Comparison of ENCODE assay signal across 8 cellular contexts in genomic region chr4:41217020-41217333, GRCh38. TPM values are rescaled to one million over a fixed set of nuclear protein-coding genes. Genes with fewer than 3 reads are reported as not detected.
DNase-seq lines count a peak whose midpoint lies in the region; ATAC-seq and TF ChIP-seq lines count a peak whose summit lies in the region.

No MANE protein-coding gene starts in this region.

- CTCF ChIA-PET in activated CD4-positive, alpha-beta T cell treated with anti-CD3 and anti-CD28 coated beads, Interleukin-2, amount 10 ng/mL, durations not matched to agents 7 days and 5 days (lab: Charles Lee): interaction anchor here (0.6 kb wide), 1 partner anchor 710 kb away, joined by 4 read pairs; no protein-coding TSS in a partner anchor

- H3K27me3 Mint-ChIP-seq in activated CD4-positive, alpha-beta T cell treated with anti-CD3 and anti-CD28 coated beads, Interleukin-2, amount 10 ng/mL, durations not matched to agents 7 days and 5 days: peaks cover 66% of the 10 kb centered on the region

- H3K36me3 ChIP-seq in adrenal gland (replicated peaks in 1 of 2): no peaks in the 10 kb centered on the region
- no peaks in the 10 kb centered on the region for H3K36me3 ChIP-seq in kidney epithelial cell (ENCODE audit: control insufficient read depth, insufficient read depth, low read length)
- H3K36me3 ChIP-seq in testis (ENCODE audit: low read depth, missing control alignments): no peaks in the 10 kb centered on the region

- H3K27ac Mint-ChIP-seq in activated CD4-positive, alpha-beta T cell treated with anti-CD3 and anti-CD28 coated beads, Interleukin-2, amount 10 ng/mL, durations not matched to agents 7 days and 5 days: no peak overlapping the region

- peaks cover 31% of the 10 kb centered on the region for H3K4me1 Mint-ChIP-seq in activated CD4-positive, alpha-beta T cell treated with anti-CD3 and anti-CD28 coated beads, Interleukin-2, amount 10 ng/mL, durations not matched to agents 7 days and 5 days

- H3K9me3 ChIP-seq in adrenal gland (replicated peaks in 1 of 3): no peaks in the 10 kb centered on the region
- H3K9me3 ChIP-seq in testis: no peaks in the 10 kb centered on the region

- H3K36me3 Mint-ChIP-seq in activated CD4-positive, alpha-beta T cell treated with anti-CD3 and anti-CD28 coated beads, Interleukin-2, amount 10 ng/mL, durations not matched to agents 7 days and 5 days (ENCODE audit: low read depth): no peaks in the 10 kb centered on the region

- no peak for ATAC-seq in HG02973 (IDR thresholded peaks at IDR 0.05; ENCODE audit: unreplicated experiment)

- peak overlapping the region; percentile 50 for H3K4me3 Mint-ChIP-seq in activated CD4-positive, alpha-beta T cell treated with anti-CD3 and anti-CD28 coated beads, Interleukin-2, amount 10 ng/mL, durations not matched to agents 7 days and 5 days

- intact Hi-C loops in adrenal gland (cut with DNase I) (no loop called here), testis (cut with DNase I; ENCODE audit: low total_unique reads) (loop anchor here (5.0 kb wide), 1 partner anchor 290 kb away; no protein-coding TSS in a partner anchor)

- H3K27ac ChIP-seq in adrenal gland (peak overlapping the region; percentile 64 to 90 (median 65)), testis (peak overlapping the region; percentile 73 to 79)

- DNase-seq in activated CD4-positive, alpha-beta T cell treated with anti-CD3 and anti-CD28 coated beads, Interleukin-2, amount 10 ng/mL, durations not matched to agents 7 days and 5 days: no peak
- DNase-seq in activated CD4-positive, alpha-beta T cell treated with anti-CD3 and anti-CD28 coated beads, Interleukin-2, amount 50 U/mL, for 48 hours: no peak
- DNase-seq in adrenal gland: no peak
- DNase-seq in kidney epithelial cell (ENCODE audit: low read depth): no peak
- DNase-seq in testis: no peak
- DNase-seq in dedifferentiated amniotic fluid mesenchymal stem cell (ENCODE audit: extremely low spot score): no peak
- no peak for DNase-seq in C1 segment of cervical spinal cord (lab: John Stamatoyannopoulos, UW)

- 4 to 9% (median 5%) methylated on average over 2 of the region's 2 CpGs for WGBS in adrenal gland, 4 donors
- 5 to 7% methylated on average over 2 of the region's 2 CpGs for WGBS in testis, 2 donors

- H3K4me3 ChIP-seq in adrenal gland: peak overlapping the region in 1 of 4 donors; percentile 51
- H3K4me3 ChIP-seq in kidney epithelial cell (ENCODE audit: low read depth, low read length): peak overlapping the region; percentile 81
- peak overlapping the region; percentile 60 to 62 for H3K4me3 ChIP-seq in testis

- no peaks in the 10 kb centered on the region for H3K9me3 Mint-ChIP-seq in activated CD4-positive, alpha-beta T cell treated with anti-CD3 and anti-CD28 coated beads, Interleukin-2, amount 10 ng/mL, durations not matched to agents 7 days and 5 days

- H3K4me1 ChIP-seq in adrenal gland (replicated peaks in 1 of 2): peaks cover 4 to 30% of the 10 kb centered on the region in 2 donors
- H3K4me1 ChIP-seq in testis: no peaks in the 10 kb centered on the region

- TF ChIP-seq CTCF in adrenal gland (IDR thresholded peaks at IDR 0.05) (no peak), kidney epithelial cell (IDR thresholded peaks at IDR 0.05; ENCODE audit: insufficient read depth, low read length, poor library complexity, severe bottlenecking) (no peak), testis (IDR thresholded peaks at IDR 0.05) (no peak)

- TF ChIP-seq POLR2A in adrenal gland (IDR thresholded peaks at IDR 0.05): no peak
- no peak for TF ChIP-seq POLR2A in testis (IDR thresholded peaks at IDR 0.05)

- H3K27me3 ChIP-seq in adrenal gland (no peaks in the 10 kb centered on the region), kidney epithelial cell (ENCODE audit: control insufficient read depth, insufficient read depth, low read length) (no peaks in the 10 kb centered on the region), testis (no peaks in the 10 kb centered on the region)

- POLR2A ChIA-PET in activated CD4-positive, alpha-beta T cell treated with anti-CD3 and anti-CD28 coated beads, Interleukin-2, amount 10 ng/mL, durations not matched to agents 7 days and 5 days (lab: Charles Lee): no interaction called here

RNA-seq across cellular contexts. Expression of gene APBB2, which starts 2.6 kb away (rescaled TPM):
- under 1 TPM; 0.45 to 0.62 TPM for total RNA-seq in activated CD4-positive, alpha-beta T cell treated with anti-CD3 and anti-CD28 coated beads, Interleukin-2, amount 10 ng/mL, durations not matched to agents 7 days and 5 days
- total RNA-seq in adrenal gland (100 to 1,000 TPM in 2 of 8 donors, 10 to 100 TPM in 6; 29.9 to 135 (median 45.3) TPM), kidney epithelial cell (52.0 and 52.7 TPM in 2 replicates), testis (10 to 100 TPM; 59.8 to 77.9 TPM)
- polyA plus RNA-seq in adrenal gland (10 to 100 TPM; 12.4 to 19.3 (median 17.2) TPM), testis (ENCODE audit: insufficient read depth, low read depth, low replicate concordance) (19.7 TPM)

RNA-seq across cellular contexts. Expression of gene UCHL1, which starts 39.8 kb away (rescaled TPM):
- total RNA-seq in activated CD4-positive, alpha-beta T cell treated with anti-CD3 and anti-CD28 coated beads, Interleukin-2, amount 10 ng/mL, durations not matched to agents 7 days and 5 days: not detected
- 100 to 1,000 TPM in 1 of 8 donors, 10 to 100 TPM in 7; 12.1 to 509 (median 52.0) TPM for total RNA-seq in adrenal gland
- polyA plus RNA-seq in adrenal gland: 100 to 1,000 TPM in 2 of 3 donors, 10 to 100 TPM in 1; 87.6 to 175 (median 145) TPM
- total RNA-seq in kidney epithelial cell: 1,761 and 1,994 TPM in 2 replicates
- 10 to 100 TPM; 84.2 to 87.5 TPM for total RNA-seq in testis
- 57.4 TPM for polyA plus RNA-seq in testis (ENCODE audit: insufficient read depth, low read depth, low replicate concordance)

Comparison
In these comparisons a context has a peak if more than half of its experiments do, and no peak if none do; other contexts are left out.
1. RNA of gene APBB2, which starts 2.6 kb away (total RNA-seq): 59.8 to 77.9 TPM in testis, 52.0 to 52.7 TPM in kidney epithelial cell and 29.9 to 135 TPM in adrenal gland; 0.45 to 0.62 TPM in activated CD4-positive, alpha-beta T cell treated with anti-CD3 and anti-CD28 coated beads, Interleukin-2, amount 10 ng/mL, durations not matched to agents 7 days and 5 days; every median in the first group is over 10 times any median in the second.
2. RNA of gene UCHL1, which starts 39.8 kb away (total RNA-seq): 1,761 to 1,994 TPM in kidney epithelial cell, 84.2 to 87.5 TPM in testis and 12.1 to 509 TPM in adrenal gland; not detected in activated CD4-positive, alpha-beta T cell treated with anti-CD3 and anti-CD28 coated beads, Interleukin-2, amount 10 ng/mL, durations not matched to agents 7 days and 5 days; every median in the first group is over 10 times any median in the second.